17 cellular contexts compared by ENCODE assay signal in genomic region chr14:36915089-36915488, GRCh38.
DNase-seq lines count a peak whose midpoint lies in the region; ATAC-seq and TF ChIP-seq lines count a peak whose summit lies in the region.
"Had no signal": no experiment of that assay in that cellular context is flagged by ENCODE, and none has a peak within 500 bp of the region (broad histone marks: within the 10 kb centered on the region; RNA-seq: fewer than 3 reads in every experiment).

No MANE protein-coding gene starts in this region.

- WGBS in gastroesophageal sphincter (ENCODE audit: low coverage in 1 of 2), 2 donors = 46 to 63% methylated on average over 2 of the region's 2 CpGs

- no peaks in the 10 kb centered on the region for H3K27me3 ChIP-seq in gastroesophageal sphincter

- no peak overlapping the region for H3K4me3 ChIP-seq in gastroesophageal sphincter
- H3K4me3 ChIP-seq: A549, SK-N-MC had no signal

- H3K36me3 ChIP-seq in gastroesophageal sphincter = no peaks in the 10 kb centered on the region

- no peak for TF ChIP-seq CTCF in gastroesophageal sphincter (IDR thresholded peaks at IDR 0.05)

- no peak for ATAC-seq in HG02678 (IDR thresholded peaks at IDR 0.05; ENCODE audit: unreplicated experiment)
- no peak for ATAC-seq in gastroesophageal sphincter
- ATAC-seq: A549, Right ventricle myocardium inferior had no signal

- no peaks in the 10 kb centered on the region for H3K4me1 ChIP-seq in gastroesophageal sphincter
- H3K4me1 ChIP-seq: A549 had no signal

- POLR2A ChIA-PET in HEK293T (lab: Yijun Ruan, JAX) = no interaction called here

- TF ChIP-seq EP300 in gastroesophageal sphincter (IDR thresholded peaks at IDR 0.05) = no peak

- DNase-seq in HEK293T (ENCODE audit: extremely low spot score) (no peak), NCI-H146 (lab: John Stamatoyannopoulos, UW) (peak; percentile 52), NCI-H2227 treated with DMSO at 0.1 percent for 48 hours (lab: John Stamatoyannopoulos, UW) (peak; percentile 43), SHP77 treated with DMSO at 0.1 percent for 48 hours (lab: John Stamatoyannopoulos, UW) (peak; percentile 57), mesenteric fat pad (ENCODE audit: low spot score) (no peak), DMS114 treated with DMSO at 0.1 percent for 48 hours (lab: John Stamatoyannopoulos, UW; ENCODE audit: unreplicated experiment) (no peak)
- DNase-seq: Calu3; CD4-positive, alpha-beta T cell; KG1; NCI-H187 treated with DMSO at 0.1 percent for 48 hours; NCI-H2171; NCI-H510A treated with DMSO at 0.1 percent for 48 hours had no signal

- CTCF ChIA-PET in HEK293T (lab: Yijun Ruan, JAX) = no interaction called here

- TF ChIP-seq POLR2A in gastroesophageal sphincter (IDR thresholded peaks at IDR 0.05) = no peak

- H3K27ac ChIP-seq in gastroesophageal sphincter = no peak overlapping the region
- H3K27ac ChIP-seq: A549, SK-N-MC had no signal

- H3K9me3 ChIP-seq in gastroesophageal sphincter = no peaks in the 10 kb centered on the region
- H3K9me3 ChIP-seq: A549 had no signal

TF ChIP-seq in HEK293T, 16 proteins besides CTCF, POLR2A, EP300 and RAD21:
- peak; percentile 72 for TF ChIP-seq PKNOX1 (IDR thresholded peaks at IDR 0.05)
- no peak for TF ChIP-seq CTBP1 (IDR thresholded peaks at IDR 0.05; ENCODE audit: borderline replicate concordance)

Comparison
In these comparisons a context has a peak if more than half of its experiments do, and no peak if none do; other contexts are left out.
1. DNase-seq: peak in NCI-H146 (single experiment), NCI-H2227 treated with DMSO at 0.1 percent for 48 hours (single experiment) and SHP77 treated with DMSO at 0.1 percent for 48 hours (single experiment); none in HEK293T (single experiment), mesenteric fat pad (single experiment) and DMS114 treated with DMSO at 0.1 percent for 48 hours (single experiment).